13 cellular contexts compared by ENCODE assay signal in the genomic region with DNA sequence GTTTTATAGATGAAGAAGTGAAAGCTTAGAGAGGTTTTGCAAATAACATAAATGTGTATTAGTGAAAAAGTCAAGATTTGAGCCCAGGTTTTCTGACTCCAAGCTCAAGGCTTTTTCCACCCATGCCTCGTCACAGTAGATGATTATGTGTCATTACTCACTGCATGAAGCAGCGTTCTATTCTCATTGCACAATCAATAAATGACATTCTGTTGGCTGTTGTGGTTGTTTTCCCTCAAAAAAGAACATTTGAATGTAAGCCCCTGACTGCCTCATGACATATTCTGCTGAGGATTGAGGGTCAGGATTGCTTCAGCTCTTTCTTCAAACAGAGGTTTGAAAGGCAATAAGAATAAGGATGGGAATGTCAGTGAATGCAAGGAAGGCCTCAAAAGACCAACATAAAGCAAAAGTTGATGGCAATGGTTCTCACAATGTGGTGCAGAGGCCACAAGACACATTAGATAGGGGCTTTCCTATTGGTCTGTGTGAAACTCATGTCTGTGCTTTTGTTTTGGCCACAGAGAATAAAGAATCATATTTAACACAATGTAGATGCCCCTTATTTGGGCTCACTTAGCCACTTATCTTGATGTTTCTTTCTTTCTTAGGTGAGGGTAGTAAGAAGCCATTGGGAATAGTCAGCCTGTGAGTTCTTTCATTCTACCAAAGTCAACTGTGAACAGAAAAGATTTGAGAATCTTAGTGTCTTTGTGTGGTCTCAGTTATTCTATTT.
DNase-seq lines count a peak whose midpoint lies in the region; ATAC-seq lines count a peak whose summit lies in the region.
"Had no signal": no experiment of that assay in that cellular context is flagged by ENCODE, and none has a peak within 500 bp of the region (broad histone marks: within the 10 kb centered on the region; RNA-seq: fewer than 3 reads in every experiment).

No MANE protein-coding gene starts in this region.

- H3K4me3 ChIP-seq in effector memory CD4-positive, alpha-beta T cell (ENCODE audit: insufficient read depth, low read depth, low read length, poor library complexity, severe bottlenecking): no peak overlapping the region
- H3K4me3 ChIP-seq: smooth muscle cell, testis had no signal

- no peaks in the 10 kb centered on the region for H3K27me3 ChIP-seq in effector memory CD4-positive, alpha-beta T cell (replicated peaks; ENCODE audit: control insufficient read depth, insufficient read depth, low read length, poor library complexity, severe bottlenecking)
- H3K27me3 ChIP-seq: testis had no signal

- peak; percentile 63 for ATAC-seq in GM18498 (IDR thresholded peaks at IDR 0.05; ENCODE audit: unreplicated experiment)
- peak; percentile 53 for ATAC-seq in GM21529 (IDR thresholded peaks at IDR 0.05; ENCODE audit: unreplicated experiment)
- peak; percentile 53 for ATAC-seq in HG03571 (IDR thresholded peaks at IDR 0.05; ENCODE audit: unreplicated experiment)
- ATAC-seq: left ventricle myocardium superior had no signal

- H3K36me3 ChIP-seq in effector memory CD4-positive, alpha-beta T cell (ENCODE audit: control insufficient read depth, insufficient read depth, low read length): no peaks in the 10 kb centered on the region

- DNase-seq in foreskin melanocyte (peak; percentile 89), NCI-H2107 treated with DMSO at 0.1 percent for 48 hours (lab: John Stamatoyannopoulos, UW; ENCODE audit: unreplicated experiment) (no peak), cortex of kidney (lab: John Stamatoyannopoulos, UW) (no peak)
- no peak for DNase-seq in effector memory CD4-positive, alpha-beta T cell
- DNase-seq in stimulated activated naive CD4-positive, alpha-beta T cell (lab: John Stamatoyannopoulos, UW): no peak
- DNase-seq: DMS79 treated with DMSO at 0.1 percent for 48 hours, left ventricle myocardium superior, NCI-H1436, testis had no signal

- peaks cover 3% of the 10 kb centered on the region for H3K4me1 ChIP-seq in effector memory CD4-positive, alpha-beta T cell (ENCODE audit: control insufficient read depth, insufficient read depth, low read length, poor library complexity, severe bottlenecking)

- H3K27ac ChIP-seq in effector memory CD4-positive, alpha-beta T cell (ENCODE audit: insufficient read depth, low read length, poor library complexity, severe bottlenecking): no peak overlapping the region
- H3K27ac ChIP-seq: testis had no signal

- no peaks in the 10 kb centered on the region for H3K9me3 ChIP-seq in effector memory CD4-positive, alpha-beta T cell (ENCODE audit: control insufficient read depth, low read length)
- H3K9me3 ChIP-seq: testis had no signal
